ENCODE assay signal across 15 cellular contexts in the genomic region with DNA sequence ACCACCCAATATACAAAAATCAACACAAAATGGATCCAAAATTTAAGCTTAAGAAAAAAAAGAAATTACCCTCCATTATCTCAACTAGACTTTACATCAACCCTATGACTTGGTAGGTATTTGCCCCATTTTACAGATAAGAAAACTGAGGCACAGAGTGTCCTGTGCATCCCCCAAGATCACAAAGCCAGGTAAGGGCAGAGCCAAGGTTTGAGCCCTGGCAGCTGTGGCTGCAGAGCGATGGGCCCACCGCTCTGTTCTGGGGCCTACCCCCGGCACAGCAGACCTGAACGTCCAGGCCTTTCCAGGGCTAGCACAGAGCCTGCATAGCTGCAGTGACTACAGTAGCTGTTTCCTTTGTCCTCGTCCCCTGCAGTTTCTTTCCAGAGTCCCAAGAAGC.
"Had no signal": no experiment of that assay in that cellular context is flagged by ENCODE, and none has a peak within 500 bp of the region (broad histone marks: within the 10 kb centered on the region; RNA-seq: fewer than 3 reads in every experiment).

No MANE protein-coding gene starts in this region.

- H3K27ac ChIP-seq: lower lobe of right lung, prostate gland, spleen had no signal

- H3K36me3 ChIP-seq: lower lobe of right lung, prostate gland, spleen had no signal

- ATAC-seq: activated naive CD8-positive, alpha-beta T cell treated with anti-CD3 and anti-CD28 coated beads, Interleukin-2, amount 50 U/mL, for 24 hours; lower lobe of right lung; naive thymus-derived CD4-positive, alpha-beta T cell; stimulated activated naive B cell treated with anti-CD40 and anti-IgM and Interleukin-4, amounts not matched to agents 10 μg/mL and 1 μg/mL and 100 μg/mL, for 72 hours; T-cell had no signal

- H3K4me3 ChIP-seq: lower lobe of right lung, prostate gland, spleen had no signal

- H3K4me1 ChIP-seq: prostate gland had no signal

- DNase-seq: activated B cell treated with CpG ODN at 0.5 μM for 24 hours; activated CD4-positive, alpha-beta T cell treated with anti-CD3 and anti-CD28 coated beads, Interleukin-2, amount 10 ng/mL, durations not matched to agents 24 days and 14 days; activated naive CD4-positive, alpha-beta T cell treated with Interleukin-2 at 50 U/mL for 16 hours; activated naive CD8-positive, alpha-beta T cell treated with anti-CD3 and anti-CD28 coated beads, Interleukin-2, amount 50 U/mL, for 24 hours; central memory CD4-positive, alpha-beta T cell; erythroblast; kidney glomerular epithelial cell; lower lobe of right lung; naive thymus-derived CD4-positive, alpha-beta T cell; spleen; stimulated activated CD4-positive, alpha-beta T cell treated with anti-CD3 and anti-CD28 coated beads, Interleukin-2, amount 100 ng/mL, for 24 hours; stimulated activated naive B cell treated with anti-CD40 and anti-IgM and Interleukin-4, amounts not matched to agents 10 μg/mL and 1 μg/mL and 100 μg/mL, for 72 hours; T-cell; T1000 had no signal

- H3K9me3 ChIP-seq: lower lobe of right lung, prostate gland had no signal
